In the genomic region with DNA sequence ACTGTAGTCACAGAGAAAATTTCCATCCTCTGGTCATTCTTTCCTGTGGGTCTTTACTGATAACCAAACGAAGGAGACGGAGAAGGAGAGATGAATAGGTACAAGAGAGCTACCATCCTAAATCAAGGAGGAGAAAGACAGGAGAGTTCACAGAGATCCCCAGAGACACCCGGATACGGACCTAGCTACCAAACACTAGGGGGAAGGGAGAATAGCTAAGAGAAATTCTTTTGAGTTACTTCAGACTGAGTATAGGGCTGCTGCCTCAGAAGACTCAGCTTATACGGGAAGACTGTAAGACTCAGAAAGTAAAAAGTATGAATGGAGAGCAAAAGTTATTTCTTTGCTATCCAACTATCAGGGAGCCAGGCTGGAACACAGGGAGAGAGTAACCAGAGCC, we compare ENCODE assay signal across 25 cellular contexts.
"Had no signal": no experiment of that assay in that cellular context is flagged by ENCODE, and none has a peak within 500 bp of the region (broad histone marks: within the 10 kb centered on the region; RNA-seq: fewer than 3 reads in every experiment).

No MANE protein-coding gene starts in this region.

- H3K36me3 Mint-ChIP-seq: memory B cell; naive thymus-derived CD4-positive, alpha-beta T cell; stimulated activated naive B cell treated with anti-CD40 and anti-IgM and Interleukin-4, amounts not matched to agents 10 μg/mL and 1 μg/mL and 100 μg/mL, for 72 hours had no signal

- ATAC-seq: esophagus mucosa; gastrocnemius medialis; naive thymus-derived CD4-positive, alpha-beta T cell; right lobe of liver; stimulated activated naive B cell treated with anti-CD40 and anti-IgM and Interleukin-4, amounts not matched to agents 10 μg/mL and 1 μg/mL and 100 μg/mL, for 72 hours had no signal

- H3K79me2 ChIP-seq: parathyroid adenoma had no signal

- H3K9me3 Mint-ChIP-seq: dendritic cell treated with granulocyte-macrophage colony-stimulating factor and Interleukin-4, amounts not matched to agents 40 ng/mL and 50 ng/mL, for 4 days; endodermal cell; naive thymus-derived CD4-positive, alpha-beta T cell; nephron; stimulated activated naive CD8-positive, alpha-beta T cell treated with anti-CD3 and anti-CD28 coated beads, Interleukin-15, Interleukin-2, amounts not matched to agents 100 ng/mL and 50 ng/mL, for 24 hours had no signal

- H3K9me3 ChIP-seq: gastrocnemius medialis, neutrophil, right lobe of liver, thyroid gland, vagina had no signal

- H2AFZ ChIP-seq: parathyroid adenoma had no signal

- H3K27ac Mint-ChIP-seq: dendritic cell treated with granulocyte-macrophage colony-stimulating factor and Interleukin-4, amounts not matched to agents 40 ng/mL and 50 ng/mL, for 4 days; endodermal cell; memory B cell; naive thymus-derived CD4-positive, alpha-beta T cell; nephron; progenitor cell of endocrine pancreas; stimulated activated naive B cell treated with anti-CD40 and anti-IgM and Interleukin-4, amounts not matched to agents 10 μg/mL and 1 μg/mL and 100 μg/mL, for 72 hours; stimulated activated naive CD8-positive, alpha-beta T cell treated with anti-CD3 and anti-CD28 coated beads, Interleukin-15, Interleukin-2, amounts not matched to agents 100 ng/mL and 50 ng/mL, for 24 hours had no signal

- H3K4me1 ChIP-seq: gastrocnemius medialis, parathyroid adenoma, right lobe of liver, thyroid gland, vagina had no signal

- H3K27me3 Mint-ChIP-seq: dendritic cell treated with granulocyte-macrophage colony-stimulating factor and Interleukin-4, amounts not matched to agents 40 ng/mL and 50 ng/mL, for 4 days; memory B cell; naive thymus-derived CD4-positive, alpha-beta T cell; progenitor cell of endocrine pancreas; stimulated activated naive B cell treated with anti-CD40 and anti-IgM and Interleukin-4, amounts not matched to agents 10 μg/mL and 1 μg/mL and 100 μg/mL, for 72 hours; stimulated activated naive CD8-positive, alpha-beta T cell treated with anti-CD3 and anti-CD28 coated beads, Interleukin-15, Interleukin-2, amounts not matched to agents 100 ng/mL and 50 ng/mL, for 24 hours had no signal

- H3K4me3 ChIP-seq: gastrocnemius medialis, lung, right lobe of liver, thyroid gland, vagina had no signal

- H3K27ac ChIP-seq: epithelial cell of prostate, gastrocnemius medialis, neutrophil, parathyroid adenoma, right lobe of liver, thyroid gland, vagina had no signal

- DNase-seq: effector CD8-positive, alpha-beta T cell; endodermal cell; foreskin fibroblast; gastrocnemius medialis; head of caudate nucleus; midbrain; naive thymus-derived CD4-positive, alpha-beta T cell; right lobe of liver; small intestine; stimulated activated CD4-positive, alpha-beta T cell treated with anti-CD3 and anti-CD28 coated beads, Interleukin-15, amount 100 ng/mL, for 24 hours; stimulated activated CD4-positive, alpha-beta T cell treated with anti-CD3 and anti-CD28 coated beads, Interleukin-2, amount 100 ng/mL, for 48 hours; stimulated activated naive B cell treated with anti-CD40 and anti-IgM and Interleukin-4, amounts not matched to agents 10 μg/mL and 1 μg/mL and 100 μg/mL, for 72 hours; thyroid gland; trophoblast cell had no signal

- H3K27me3 ChIP-seq: gastrocnemius medialis, neutrophil, right lobe of liver, thyroid gland, vagina had no signal

- H3K9ac ChIP-seq: parathyroid adenoma had no signal

- H3K4me3 Mint-ChIP-seq: dendritic cell treated with granulocyte-macrophage colony-stimulating factor and Interleukin-4, amounts not matched to agents 40 ng/mL and 50 ng/mL, for 4 days; endodermal cell; memory B cell; naive thymus-derived CD4-positive, alpha-beta T cell; nephron; stimulated activated naive B cell treated with anti-CD40 and anti-IgM and Interleukin-4, amounts not matched to agents 10 μg/mL and 1 μg/mL and 100 μg/mL, for 72 hours; stimulated activated naive CD8-positive, alpha-beta T cell treated with anti-CD3 and anti-CD28 coated beads, Interleukin-15, Interleukin-2, amounts not matched to agents 100 ng/mL and 50 ng/mL, for 24 hours had no signal

- H3K4me1 Mint-ChIP-seq: memory B cell; nephron; stimulated activated naive B cell treated with anti-CD40 and anti-IgM and Interleukin-4, amounts not matched to agents 10 μg/mL and 1 μg/mL and 100 μg/mL, for 72 hours had no signal

- H3K36me3 ChIP-seq: gastrocnemius medialis, neutrophil, right lobe of liver, thyroid gland, vagina had no signal
